ENCODE assay signal across 8 cellular contexts in genomic region chr14:102096569-102097188, GRCh38.
A peak's percentile ranks its signal among the peaks of the same experiment; 100 is the strongest.
DNase-seq lines count a peak whose midpoint lies in the region; ATAC-seq and FAIRE-seq lines count a peak whose summit lies in the region.

No MANE protein-coding gene starts in this region.

- FAIRE-seq in GM18507 (lab: Jason Lieb, UNC), result peak; percentile 87

- DNase-seq in 8988T (peak; percentile 49), GM18507 (ENCODE audit: extremely low spot score, insufficient read length, low read depth) (peak; percentile 37), NCI-H2196 (lab: John Stamatoyannopoulos, UW; ENCODE audit: unreplicated experiment) (peak; percentile 79), cerebellar nuclear complex (lab: John Stamatoyannopoulos, UW) (peak; percentile 39 to 59), kidney tubule cell (ENCODE audit: low spot score) (peak; percentile 77)
- DNase-seq in activated CD4-positive, CD25-positive, alpha-beta regulatory T cell treated with anti-CD3 and anti-CD28 coated beads, Interleukin-2, amount 50 U/mL, for 72 hours, result peak; percentile 63
- DNase-seq in stimulated activated CD4-positive, alpha-beta T cell treated with anti-CD3 and anti-CD28 coated beads, Interleukin-1b, Interleukin-23, amount 100 ng/mL, for 48 hours, result peak; percentile 51

- no peak for ATAC-seq in HG03175 (IDR thresholded peaks at IDR 0.05; ENCODE audit: unreplicated experiment)
